1 cellular context compared by ENCODE assay signal in genomic region chr9:121133104-121133816, GRCh38.
TF ChIP-seq lines count a peak whose summit lies in the region.

No MANE protein-coding gene starts in this region.

TF ChIP-seq in HepG2, 621 proteins besides CTCF, POLR2A, EP300 and RAD21 (continued from another document and continues in another):
- TF ChIP-seq E2F1 (CRISPR knock-in tag; IDR thresholded peaks at IDR 0.05) = no peak
- no peak for TF ChIP-seq KMT2A (CRISPR knock-in tag; IDR thresholded peaks at IDR 0.05)
- peak; percentile 23; the same call in 1 of the 2 replicates for TF ChIP-seq TAF1 (CRISPR knock-in tag; IDR thresholded peaks at IDR 0.05)
- no peak for TF ChIP-seq NR2C2 (CRISPR knock-in tag; IDR thresholded peaks at IDR 0.05; ENCODE audit: borderline replicate concordance)
- TF ChIP-seq ZNF567 (CRISPR knock-in tag; IDR thresholded peaks at IDR 0.05; ENCODE audit: borderline replicate concordance) = no peak
- TF ChIP-seq GATAD2A (CRISPR knock-in tag; IDR thresholded peaks at IDR 0.05) = peak; percentile 46
- TF ChIP-seq ZNF3 (CRISPR knock-in tag; IDR thresholded peaks at IDR 0.05) = no peak
- no peak for TF ChIP-seq ZNF317 (CRISPR knock-in tag; IDR thresholded peaks at IDR 0.05)
- no peak for TF ChIP-seq ZBTB1 (CRISPR knock-in tag; IDR thresholded peaks at IDR 0.05; ENCODE audit: borderline replicate concordance)
- no peak for TF ChIP-seq ZNF646 (CRISPR knock-in tag; IDR thresholded peaks at IDR 0.05)
- no peak for TF ChIP-seq ZBTB39 (CRISPR knock-in tag; IDR thresholded peaks at IDR 0.05)
- TF ChIP-seq TCF7 (IDR thresholded peaks at IDR 0.05; ENCODE audit: low read depth) = no peak
- no peak for TF ChIP-seq ZNF841 (CRISPR knock-in tag; IDR thresholded peaks at IDR 0.05; ENCODE audit: borderline replicate concordance)
- TF ChIP-seq EZH2 (conservative IDR thresholded peaks at IDR 0.05; ENCODE audit: low read depth, low read length) = no peak
- no peak for TF ChIP-seq XBP1 (CRISPR knock-in tag; IDR thresholded peaks at IDR 0.05)
- no peak for TF ChIP-seq HBP1 (CRISPR knock-in tag; IDR thresholded peaks at IDR 0.05; ENCODE audit: low read depth)
- TF ChIP-seq ZNF713 (CRISPR knock-in tag; IDR thresholded peaks at IDR 0.05) = no peak
- no peak for TF ChIP-seq ZFP62 (CRISPR knock-in tag; IDR thresholded peaks at IDR 0.05)
- no peak for TF ChIP-seq GTF3A (CRISPR knock-in tag; conservative IDR thresholded peaks at IDR 0.05)
- no peak for TF ChIP-seq MYNN (CRISPR knock-in tag; IDR thresholded peaks at IDR 0.05; ENCODE audit: low read depth)
- no peak for TF ChIP-seq ZNF652 (CRISPR knock-in tag; IDR thresholded peaks at IDR 0.05; ENCODE audit: borderline replicate concordance, low read depth)
- no peak for TF ChIP-seq NFYC (CRISPR knock-in tag; IDR thresholded peaks at IDR 0.05)
- TF ChIP-seq, protein P1, sequence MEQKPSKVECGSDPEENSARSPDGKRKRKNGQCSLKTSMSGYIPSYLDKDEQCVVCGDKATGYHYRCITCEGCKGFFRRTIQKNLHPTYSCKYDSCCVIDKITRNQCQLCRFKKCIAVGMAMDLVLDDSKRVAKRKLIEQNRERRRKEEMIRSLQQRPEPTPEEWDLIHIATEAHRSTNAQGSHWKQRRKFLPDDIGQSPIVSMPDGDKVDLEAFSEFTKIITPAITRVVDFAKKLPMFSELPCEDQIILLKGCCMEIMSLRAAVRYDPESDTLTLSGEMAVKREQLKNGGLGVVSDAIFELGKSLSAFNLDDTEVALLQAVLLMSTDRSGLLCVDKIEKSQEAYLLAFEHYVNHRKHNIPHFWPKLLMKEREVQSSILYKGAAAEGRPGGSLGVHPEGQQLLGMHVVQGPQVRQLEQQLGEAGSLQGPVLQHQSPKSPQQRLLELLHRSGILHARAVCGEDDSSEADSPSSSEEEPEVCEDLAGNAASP (CRISPR knock-in tag; IDR thresholded peaks at IDR 0.05; ENCODE audit: borderline replicate concordance) = no peak
- TF ChIP-seq, protein P2, sequence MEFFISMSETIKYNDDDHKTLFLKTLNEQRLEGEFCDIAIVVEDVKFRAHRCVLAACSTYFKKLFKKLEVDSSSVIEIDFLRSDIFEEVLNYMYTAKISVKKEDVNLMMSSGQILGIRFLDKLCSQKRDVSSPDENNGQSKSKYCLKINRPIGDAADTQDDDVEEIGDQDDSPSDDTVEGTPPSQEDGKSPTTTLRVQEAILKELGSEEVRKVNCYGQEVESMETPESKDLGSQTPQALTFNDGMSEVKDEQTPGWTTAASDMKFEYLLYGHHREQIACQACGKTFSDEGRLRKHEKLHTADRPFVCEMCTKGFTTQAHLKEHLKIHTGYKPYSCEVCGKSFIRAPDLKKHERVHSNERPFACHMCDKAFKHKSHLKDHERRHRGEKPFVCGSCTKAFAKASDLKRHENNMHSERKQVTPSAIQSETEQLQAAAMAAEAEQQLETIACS (CRISPR knock-in tag; IDR thresholded peaks at IDR 0.05) = no peak
- TF ChIP-seq BRCA1 (CRISPR knock-in tag; IDR thresholded peaks at IDR 0.05) = no peak
- TF ChIP-seq, protein P3, sequence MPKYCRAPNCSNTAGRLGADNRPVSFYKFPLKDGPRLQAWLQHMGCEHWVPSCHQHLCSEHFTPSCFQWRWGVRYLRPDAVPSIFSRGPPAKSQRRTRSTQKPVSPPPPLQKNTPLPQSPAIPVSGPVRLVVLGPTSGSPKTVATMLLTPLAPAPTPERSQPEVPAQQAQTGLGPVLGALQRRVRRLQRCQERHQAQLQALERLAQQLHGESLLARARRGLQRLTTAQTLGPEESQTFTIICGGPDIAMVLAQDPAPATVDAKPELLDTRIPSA (CRISPR knock-in tag; IDR thresholded peaks at IDR 0.05; ENCODE audit: borderline replicate concordance) = no peak
- TF ChIP-seq ZNF180 (CRISPR knock-in tag; IDR thresholded peaks at IDR 0.05; ENCODE audit: borderline replicate concordance, low read depth) = no peak
- no peak for TF ChIP-seq HES4 (CRISPR knock-in tag; IDR thresholded peaks at IDR 0.05; ENCODE audit: borderline replicate concordance)
- TF ChIP-seq ZNF773 (CRISPR knock-in tag; IDR thresholded peaks at IDR 0.05; ENCODE audit: borderline replicate concordance) = no peak
- no peak for TF ChIP-seq ZSCAN29 (CRISPR knock-in tag; conservative IDR thresholded peaks at IDR 0.05)
- TF ChIP-seq ZNF776 (CRISPR knock-in tag; IDR thresholded peaks at IDR 0.05) = no peak
- TF ChIP-seq SATB2 (CRISPR knock-in tag; IDR thresholded peaks at IDR 0.05) = no peak
- no peak for TF ChIP-seq ZNF383 (CRISPR knock-in tag; IDR thresholded peaks at IDR 0.05; ENCODE audit: borderline replicate concordance)
- no peak for TF ChIP-seq YEATS2 (CRISPR knock-in tag; IDR thresholded peaks at IDR 0.05; ENCODE audit: borderline replicate concordance)
- TF ChIP-seq, protein P4, sequence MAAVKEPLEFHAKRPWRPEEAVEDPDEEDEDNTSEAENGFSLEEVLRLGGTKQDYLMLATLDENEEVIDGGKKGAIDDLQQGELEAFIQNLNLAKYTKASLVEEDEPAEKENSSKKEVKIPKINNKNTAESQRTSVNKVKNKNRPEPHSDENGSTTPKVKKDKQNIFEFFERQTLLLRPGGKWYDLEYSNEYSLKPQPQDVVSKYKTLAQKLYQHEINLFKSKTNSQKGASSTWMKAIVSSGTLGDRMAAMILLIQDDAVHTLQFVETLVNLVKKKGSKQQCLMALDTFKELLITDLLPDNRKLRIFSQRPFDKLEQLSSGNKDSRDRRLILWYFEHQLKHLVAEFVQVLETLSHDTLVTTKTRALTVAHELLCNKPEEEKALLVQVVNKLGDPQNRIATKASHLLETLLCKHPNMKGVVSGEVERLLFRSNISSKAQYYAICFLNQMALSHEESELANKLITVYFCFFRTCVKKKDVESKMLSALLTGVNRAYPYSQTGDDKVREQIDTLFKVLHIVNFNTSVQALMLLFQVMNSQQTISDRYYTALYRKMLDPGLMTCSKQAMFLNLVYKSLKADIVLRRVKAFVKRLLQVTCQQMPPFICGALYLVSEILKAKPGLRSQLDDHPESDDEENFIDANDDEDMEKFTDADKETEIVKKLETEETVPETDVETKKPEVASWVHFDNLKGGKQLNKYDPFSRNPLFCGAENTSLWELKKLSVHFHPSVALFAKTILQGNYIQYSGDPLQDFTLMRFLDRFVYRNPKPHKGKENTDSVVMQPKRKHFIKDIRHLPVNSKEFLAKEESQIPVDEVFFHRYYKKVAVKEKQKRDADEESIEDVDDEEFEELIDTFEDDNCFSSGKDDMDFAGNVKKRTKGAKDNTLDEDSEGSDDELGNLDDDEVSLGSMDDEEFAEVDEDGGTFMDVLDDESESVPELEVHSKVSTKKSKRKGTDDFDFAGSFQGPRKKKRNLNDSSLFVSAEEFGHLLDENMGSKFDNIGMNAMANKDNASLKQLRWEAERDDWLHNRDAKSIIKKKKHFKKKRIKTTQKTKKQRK (IDR thresholded peaks at IDR 0.05; ENCODE audit: low read length) = no peak
- TF ChIP-seq ZNF790 (CRISPR knock-in tag; IDR thresholded peaks at IDR 0.05; ENCODE audit: borderline replicate concordance) = no peak
- TF ChIP-seq ATAD3A (CRISPR knock-in tag; IDR thresholded peaks at IDR 0.05) = no peak
- TF ChIP-seq, protein P5, sequence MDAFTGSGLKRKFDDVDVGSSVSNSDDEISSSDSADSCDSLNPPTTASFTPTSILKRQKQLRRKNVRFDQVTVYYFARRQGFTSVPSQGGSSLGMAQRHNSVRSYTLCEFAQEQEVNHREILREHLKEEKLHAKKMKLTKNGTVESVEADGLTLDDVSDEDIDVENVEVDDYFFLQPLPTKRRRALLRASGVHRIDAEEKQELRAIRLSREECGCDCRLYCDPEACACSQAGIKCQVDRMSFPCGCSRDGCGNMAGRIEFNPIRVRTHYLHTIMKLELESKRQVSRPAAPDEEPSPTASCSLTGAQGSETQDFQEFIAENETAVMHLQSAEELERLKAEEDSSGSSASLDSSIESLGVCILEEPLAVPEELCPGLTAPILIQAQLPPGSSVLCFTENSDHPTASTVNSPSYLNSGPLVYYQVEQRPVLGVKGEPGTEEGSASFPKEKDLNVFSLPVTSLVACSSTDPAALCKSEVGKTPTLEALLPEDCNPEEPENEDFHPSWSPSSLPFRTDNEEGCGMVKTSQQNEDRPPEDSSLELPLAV (CRISPR knock-in tag; conservative IDR thresholded peaks at IDR 0.05; ENCODE audit: low read depth) = no peak
- TF ChIP-seq MEIS1 (CRISPR knock-in tag; IDR thresholded peaks at IDR 0.05; ENCODE audit: borderline replicate concordance) = no peak
- TF ChIP-seq ZKSCAN5 (CRISPR knock-in tag; IDR thresholded peaks at IDR 0.05) = no peak
- TF ChIP-seq SIN3B (IDR thresholded peaks at IDR 0.05; ENCODE audit: low read length) = no peak
- peak; percentile 37; the same call in 1 of the 2 replicates for TF ChIP-seq KDM2A (CRISPR knock-in tag; IDR thresholded peaks at IDR 0.05; ENCODE audit: borderline replicate concordance, low read depth)
- no peak for TF ChIP-seq ZBTB42 (CRISPR knock-in tag; IDR thresholded peaks at IDR 0.05)
- TF ChIP-seq ZNF7 (CRISPR knock-in tag; IDR thresholded peaks at IDR 0.05) = no peak
- TF ChIP-seq AGO1 (IDR thresholded peaks at IDR 0.05; ENCODE audit: low read depth, low read length, poor library complexity, severe bottlenecking) = no peak
- no peak for TF ChIP-seq SNAI1 (CRISPR knock-in tag; IDR thresholded peaks at IDR 0.05; ENCODE audit: borderline replicate concordance)
- TF ChIP-seq ATF1 (CRISPR knock-in tag; IDR thresholded peaks at IDR 0.05) = no peak
- no peak; the same call in 1 of the 2 replicates for TF ChIP-seq HOXD1 (CRISPR knock-in tag; IDR thresholded peaks at IDR 0.05)
